13 cellular contexts compared by ENCODE assay signal in the genomic region with DNA sequence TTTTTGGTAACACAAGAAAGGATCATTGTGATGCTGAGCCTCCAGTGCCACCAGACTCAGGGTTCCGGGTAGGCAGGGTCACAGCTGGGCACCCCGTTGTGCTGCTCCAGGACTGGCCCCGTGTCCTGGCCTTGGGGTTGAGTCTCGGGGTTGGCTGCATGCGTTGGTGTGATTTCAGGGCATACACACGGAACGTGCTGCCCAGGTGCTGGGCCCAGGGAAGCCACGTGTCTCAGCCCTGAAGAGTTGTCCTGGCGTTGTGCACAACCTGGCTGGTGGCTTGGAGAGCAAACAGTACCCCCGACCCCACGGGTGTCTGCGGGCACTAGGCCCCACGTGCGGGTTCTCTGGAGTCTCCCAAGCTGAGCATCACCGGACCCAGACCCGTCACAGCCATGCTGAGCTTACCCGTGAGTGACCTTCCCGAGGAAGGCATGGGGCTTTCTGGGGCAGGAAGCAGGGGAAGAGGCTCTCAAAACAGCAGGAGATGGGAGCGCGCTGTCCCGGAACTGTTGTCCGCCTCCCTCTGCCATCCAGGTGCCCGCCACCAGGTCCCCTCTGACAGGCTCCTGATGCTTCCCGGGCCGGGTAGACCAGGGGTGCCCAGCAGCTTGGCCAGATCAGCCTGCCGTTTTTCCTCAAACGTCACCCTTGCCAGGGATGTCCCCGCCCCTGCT.
DNase-seq lines count a peak whose midpoint lies in the region; ATAC-seq and TF ChIP-seq lines count a peak whose summit lies in the region.
"Had no signal": no experiment of that assay in that cellular context is flagged by ENCODE, and none has a peak within 500 bp of the region (broad histone marks: within the 10 kb centered on the region; RNA-seq: fewer than 3 reads in every experiment).

No MANE protein-coding gene starts in this region.

- H2AFZ ChIP-seq in osteoblast (ENCODE audit: low read length), result peak overlapping the region; percentile 3

- H3K4me1 ChIP-seq in osteoblast (ENCODE audit: insufficient read depth, low read length), result no peaks in the 10 kb centered on the region
- H3K4me1 ChIP-seq: uterus had no signal

- no peaks in the 10 kb centered on the region for H4K20me1 ChIP-seq in osteoblast (ENCODE audit: insufficient read depth, low read length)

- no peaks in the 10 kb centered on the region for H3K36me3 Mint-ChIP-seq in activated T-helper 17 cell treated with anti-CD3 and anti-CD28 coated beads, Interleukin-2, amount 50 U/mL, for 72 hours (ENCODE audit: low read depth)

- H3K4me1 Mint-ChIP-seq in activated T-helper 17 cell treated with anti-CD3 and anti-CD28 coated beads, Interleukin-2, amount 50 U/mL, for 72 hours, result peaks cover 44% of the 10 kb centered on the region

- ATAC-seq in HG02759 (IDR thresholded peaks at IDR 0.05; ENCODE audit: unreplicated experiment), result peak; percentile 2
- no peak for ATAC-seq in activated T-helper 17 cell treated with anti-CD3 and anti-CD28 coated beads, Interleukin-2, amount 50 U/mL, for 72 hours (replicated peaks)
- ATAC-seq in HG02973 (IDR thresholded peaks at IDR 0.05; ENCODE audit: unreplicated experiment), result no peak
- ATAC-seq: K562 had no signal

- H3K4me3 ChIP-seq in osteoblast (ENCODE audit: insufficient read depth, low read length), result no peak overlapping the region
- H3K4me3 ChIP-seq: K562, uterus had no signal

- H3K79me2 ChIP-seq in osteoblast (ENCODE audit: insufficient read depth, low read length), result no peaks in the 10 kb centered on the region

- H3K9me3 ChIP-seq in osteoblast (ENCODE audit: low read depth, low read length), result no peaks in the 10 kb centered on the region
- H3K9me3 ChIP-seq: neutrophil, uterus had no signal

- DNase-seq in osteoblast (ENCODE audit: insufficient read length, low spot score, missing footprints) (no peak), DMS 273 (lab: John Stamatoyannopoulos, UW; ENCODE audit: unreplicated experiment) (no peak), NCI-H1417 treated with DMSO at 0.1 percent for 48 hours (lab: John Stamatoyannopoulos, UW) (no peak), GM19238 (ENCODE audit: insufficient read length, low spot score) (no peak)
- DNase-seq: NCI-H748 treated with DMSO at 0.1 percent for 48 hours; stimulated activated CD4-positive, alpha-beta T cell treated with anti-CD3 and anti-CD28 coated beads, Interleukin-2, amount 100 ng/mL, for 48 hours; uterus had no signal

- no peak for TF ChIP-seq CTCF in osteoblast (IDR thresholded peaks at IDR 0.05; ENCODE audit: extremely low read depth, low read depth, low read length)

- no peak overlapping the region for H3K27ac ChIP-seq in osteoblast (ENCODE audit: low read depth, low read length)
- H3K27ac ChIP-seq: neutrophil had no signal

- H3K4me2 ChIP-seq in osteoblast (ENCODE audit: insufficient read depth, low read length), result no peak overlapping the region

- peaks cover 3% of the 10 kb centered on the region for H3K9me3 Mint-ChIP-seq in activated T-helper 17 cell treated with anti-CD3 and anti-CD28 coated beads, Interleukin-2, amount 50 U/mL, for 72 hours

- no peaks in the 10 kb centered on the region for H3K27me3 Mint-ChIP-seq in activated T-helper 17 cell treated with anti-CD3 and anti-CD28 coated beads, Interleukin-2, amount 50 U/mL, for 72 hours

- no peaks in the 10 kb centered on the region for H3K36me3 ChIP-seq in osteoblast (ENCODE audit: insufficient read depth, low read length)
- H3K36me3 ChIP-seq: neutrophil, uterus had no signal

- H3K27ac Mint-ChIP-seq in activated T-helper 17 cell treated with anti-CD3 and anti-CD28 coated beads, Interleukin-2, amount 50 U/mL, for 72 hours, result peak overlapping the region; percentile 98

- TF ChIP-seq POLR2A in GM10847 (IDR thresholded peaks at IDR 0.05; ENCODE audit: extremely low read depth, insufficient read length), result peak; percentile 10

- H3K4me3 Mint-ChIP-seq in activated T-helper 17 cell treated with anti-CD3 and anti-CD28 coated beads, Interleukin-2, amount 50 U/mL, for 72 hours, result peak overlapping the region; percentile 84

- H3K27me3 ChIP-seq in osteoblast (ENCODE audit: insufficient read depth, low read length), result no peaks in the 10 kb centered on the region
- H3K27me3 ChIP-seq: neutrophil, uterus had no signal
